ENCODE assay signal across 31 cellular contexts in genomic region chr1:170985406-170985805, GRCh38. TPM values are rescaled to one million over a fixed set of nuclear protein-coding genes. Genes with fewer than 3 reads are reported as not detected.
"Had no signal": no experiment of that assay in that cellular context is flagged by ENCODE, and none has a peak within 500 bp of the region (broad histone marks: within the 10 kb centered on the region; RNA-seq: fewer than 3 reads in every experiment).

No MANE protein-coding gene starts in this region.

- H3K36me3 ChIP-seq: stomach, suprapubic skin, thoracic aorta, thyroid gland, tibial artery, tibial nerve, transverse colon, upper lobe of left lung, upper lobe of right lung, uterus, vagina had no signal

- H3K4me3 ChIP-seq: stomach, suprapubic skin, testis, thoracic aorta, thyroid gland, tibial artery, tibial nerve, transverse colon, upper lobe of left lung, upper lobe of right lung, uterus, vagina had no signal

- H3K27me3 ChIP-seq: stomach, suprapubic skin, testis, thyroid gland, tibial artery, tibial nerve, transverse colon, upper lobe of left lung, upper lobe of right lung, uterus, vagina had no signal

- FAIRE-seq: urothelium cell line had no signal

- DNase-seq: stimulated activated CD4-positive, alpha-beta T cell treated with anti-CD3 and anti-CD28 coated beads, Interleukin-2, amount 100 ng/mL, for 48 hours; stimulated activated CD4-positive, alpha-beta T cell treated with anti-CD3 and anti-CD28 coated beads, Interleukin-4, amount 100 ng/mL, for 1 hour; stimulated activated CD4-positive, alpha-beta T cell treated with anti-CD3 and anti-CD28 coated beads, Interleukin-4, amount 100 ng/mL, for 24 hours; stimulated activated CD4-positive, alpha-beta T cell treated with anti-CD3 and anti-CD28 coated beads, Interleukin-4, amount 100 ng/mL, for 4 hours; stimulated activated CD8-positive, alpha-beta memory T cell treated with anti-CD3 and anti-CD28 coated beads, Interleukin-4, amount 100 ng/mL, for 48 hours; stimulated activated naive B cell treated with anti-CD40 and anti-IgM and Interleukin-4, amounts not matched to agents 10 μg/mL and 1 μg/mL and 100 μg/mL, for 72 hours; stimulated activated naive CD4-positive, alpha-beta T cell; stimulated activated naive CD4-positive, alpha-beta T cell treated with Interleukin-2 at 50 U/mL for 16 hours; stimulated activated naive CD8-positive, alpha-beta T cell treated with anti-CD3 and anti-CD28 coated beads, Interleukin-15, amount 100 ng/mL, for 72 hours; stimulated activated naive CD8-positive, alpha-beta T cell treated with anti-CD3 and anti-CD28 coated beads, Interleukin-15, Interleukin-2, amounts not matched to agents 100 U/mL and 50 U/mL, for 24 hours; stomach; substantia nigra; testis; thyroid gland; tibial artery; transverse colon; trophoblast cell; upper lobe of left lung; upper lobe of right lung; uterus had no signal

- ATAC-seq: stimulated activated effector memory CD8-positive, alpha-beta T cell treated with anti-CD3 and anti-CD28 coated beads, Interleukin-12 subunit alpha, Interleukin-12 subunit beta, amount 100 ng/mL, for 72 hours; stimulated activated memory B cell treated with anti-CD40 and anti-IgM and Interleukin-4, amounts not matched to agents 10 μg/mL and 1 μg/mL and 100 μg/mL, for 72 hours; stimulated activated naive B cell treated with anti-CD40 and anti-IgM and Interleukin-4, amounts not matched to agents 10 μg/mL and 1 μg/mL and 100 μg/mL, for 72 hours; stimulated activated naive CD8-positive, alpha-beta T cell treated with anti-CD3 and anti-CD28 coated beads, Interleukin-15, amount 100 ng/mL, for 72 hours; stimulated activated naive CD8-positive, alpha-beta T cell treated with anti-CD3 and anti-CD28 coated beads, Interleukin-15, Interleukin-2, amounts not matched to agents 100 U/mL and 50 U/mL, for 24 hours; upper lobe of right lung had no signal

- H3K27ac ChIP-seq: stomach, suprapubic skin, testis, thoracic aorta, thyroid gland, tibial artery, tibial nerve, transverse colon, upper lobe of left lung, upper lobe of right lung, uterus, vagina had no signal

- H3K4me1 ChIP-seq: stomach, suprapubic skin, testis, thyroid gland, tibial artery, tibial nerve, transverse colon, upper lobe of left lung, upper lobe of right lung, uterus, vagina had no signal

- H3K9me3 ChIP-seq: stomach, suprapubic skin, testis, thoracic aorta, thyroid gland, tibial artery, tibial nerve, transverse colon, upper lobe of left lung, upper lobe of right lung, uterus, vagina had no signal

RNA-seq across cellular contexts. Expression of gene MROH9, which starts 50.1 kb away (rescaled TPM):
- total RNA-seq: stomach, subcutaneous adipose tissue, suprapubic skin, temporal lobe, thoracic aorta, transverse colon, upper lobe of right lung, ureter, urinary bladder, vagina had no signal
- polyA plus RNA-seq: stomach, urinary bladder had no signal
